Comparison of ENCODE assay signal across 19 cellular contexts in the genomic region with DNA sequence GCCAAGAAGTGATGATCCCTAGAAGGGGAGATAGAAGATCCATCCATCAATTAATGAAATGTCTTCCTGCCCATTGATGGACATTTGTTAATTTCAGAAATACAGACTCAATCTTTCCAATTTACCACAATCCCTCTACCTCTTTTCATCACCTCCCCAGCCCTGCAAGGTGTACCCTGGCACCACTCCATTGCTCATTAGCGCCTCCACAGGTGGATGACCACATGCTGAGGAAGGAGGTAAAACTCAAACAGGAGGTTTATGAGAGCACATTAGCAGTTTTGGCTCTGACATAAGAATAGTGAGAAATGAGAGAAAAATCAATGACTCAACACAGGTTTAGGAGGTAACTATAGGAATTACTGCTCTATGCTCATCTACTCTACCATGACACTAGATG.
DNase-seq lines count a peak whose midpoint lies in the region; ATAC-seq, FAIRE-seq and TF ChIP-seq lines count a peak whose summit lies in the region.
"Had no signal": no experiment of that assay in that cellular context is flagged by ENCODE, and none has a peak within 500 bp of the region (broad histone marks: within the 10 kb centered on the region; RNA-seq: fewer than 3 reads in every experiment).

No MANE protein-coding gene starts in this region.

- 71% methylated on average over 1 of the region's 1 CpG; no CpG with 5 or more reads in 1 of the 2 experiments for WGBS in H1 (ENCODE audit: extremely low coverage in 1 of 2, insufficient coverage in 1 of 2, insufficient read length in 1 of 2, insufficient replicate concordance in 2 of 2, low coverage in 1 of 2, low lambda C conversion rate in 2 of 2, missing lambda C conversion rate in 1 of 2), 2 experiments

- intact Hi-C loops in Right ventricle myocardium inferior (cut with DNase I) = no loop called here

- H3K18ac ChIP-seq in H1 (ENCODE audit: extremely low read depth, low read length) = no peak overlapping the region

- POLR2A ChIA-PET in H1 (lab: Charles Lee; ENCODE audit: partially characterized antibody) = interaction anchor here (1.3 kb wide), 1 partner anchor 10 kb away, joined by 3 read pairs; no protein-coding TSS in a partner anchor

- no peak overlapping the region for H3K14ac ChIP-seq in H1 (ENCODE audit: insufficient read length)

- no peak for FAIRE-seq in H1 (lab: Jason Lieb, UNC)
- FAIRE-seq: GM18507 had no signal

- TF ChIP-seq POLR2A in H1 (IDR thresholded peaks at IDR 0.05; ENCODE audit: control extremely low read depth in 1 of 2, low read depth in 2 of 2, low read length in 2 of 2) = no peak

- no peaks in the 10 kb centered on the region for H3K23me2 ChIP-seq in H1 (ENCODE audit: low read depth, low read length)

- H4K8ac ChIP-seq in H1 (ENCODE audit: extremely low read depth, insufficient read depth, low read length) = no peak overlapping the region

- H3K4me3 ChIP-seq in AG09309 (ENCODE audit: control insufficient read depth, low read depth, low read length) = no peak overlapping the region
- no peak overlapping the region for H3K4me3 ChIP-seq in GM06990 (replicated peaks; ENCODE audit: low read depth, low read length)
- H3K4me3 ChIP-seq in H1 (ENCODE audit: extremely low read depth in 1 of 4, insufficient read depth in 2 of 4, low read depth in 3 of 4, low read length in 4 of 4) = no peak overlapping the region
- H3K4me3 ChIP-seq in osteoblast (ENCODE audit: insufficient read depth, low read length) = no peak overlapping the region
- H3K4me3 ChIP-seq: esophagus squamous epithelium, heart left ventricle, thyroid gland had no signal

- H4K20me1 ChIP-seq in H1 (replicated peaks in 1 of 2; ENCODE audit: control insufficient read depth in 1 of 2, insufficient read depth in 2 of 2, low read length in 2 of 2) (no peaks in the 10 kb centered on the region), osteoblast (ENCODE audit: insufficient read depth, low read length) (no peaks in the 10 kb centered on the region)

- H3K79me2 ChIP-seq in H1 (ENCODE audit: control insufficient read depth in 1 of 2, insufficient read depth in 2 of 2, low read length in 2 of 2) (no peaks in the 10 kb centered on the region), osteoblast (ENCODE audit: insufficient read depth, low read length) (no peaks in the 10 kb centered on the region)

- DNase-seq in AG09309 (ENCODE audit: low read depth) (no peak), GM06990 (ENCODE audit: extremely low read depth, insufficient read length) (no peak), NAMALWA (ENCODE audit: low spot score) (peak; percentile 17), H1 (ENCODE audit: low read depth in 1 of 2, low spot score in 2 of 2) (peak in 1 of 2 experiments; percentile 50), Right ventricle myocardium inferior (ENCODE audit: missing footprints) (no peak), NCI-H2171 treated with DMSO at 0.1 percent for 48 hours (lab: John Stamatoyannopoulos, UW) (no peak), osteoblast (ENCODE audit: insufficient read length, low spot score, missing footprints) (no peak), NCI-H1092 (lab: John Stamatoyannopoulos, UW) (no peak)
- DNase-seq: activated CD4-positive, alpha-beta T cell treated with anti-CD3 and anti-CD28 coated beads, Interleukin-2, amount 50 U/mL, for 4 hours; activated T-cell treated with anti-CD3 and anti-CD28 coated beads, Interleukin-2, amount 50 U/mL, for 24 hours; esophagus squamous epithelium; heart left ventricle; NCI-H1930; NCI-H524; stimulated activated CD4-positive, alpha-beta T cell treated with anti-CD3 and anti-CD28 coated beads, Interleukin-12 subunit alpha, Interleukin-12 subunit beta, amount 100 ng/mL, for 4 hours; thyroid gland had no signal

- H2BK20ac ChIP-seq in H1 (ENCODE audit: low read length) = no peak overlapping the region

- no peak overlapping the region for H3K56ac ChIP-seq in H1 (replicated peaks; ENCODE audit: insufficient read length, low read depth, low read length)

- no peak overlapping the region for H3K27ac ChIP-seq in H1 (ENCODE audit: low read depth, low read length)
- no peak overlapping the region for H3K27ac ChIP-seq in osteoblast (ENCODE audit: low read depth, low read length)
- H3K27ac ChIP-seq: esophagus squamous epithelium, heart left ventricle, SK-N-MC, thyroid gland had no signal

- TF ChIP-seq CTCF in AG09309 (IDR thresholded peaks at IDR 0.05; ENCODE audit: control insufficient read depth, insufficient read depth, low read depth, low read length, missing control alignments) (peak; percentile 4), GM06990 (IDR thresholded peaks at IDR 0.05; ENCODE audit: insufficient read depth, low read length, poor library complexity, severe bottlenecking) (peak; percentile 37), H1 (IDR thresholded peaks at IDR 0.05; ENCODE audit: control extremely low read depth in 1 of 3, insufficient read depth in 1 of 3, low read depth in 1 of 3, low read length in 3 of 3) (peak in 2 of 3 experiments; percentile 50 to 54; a peak in 3 of 4 replicates), osteoblast (IDR thresholded peaks at IDR 0.05; ENCODE audit: extremely low read depth, low read depth, low read length) (no peak)

- H3K36me3 ChIP-seq in GM06990 (ENCODE audit: control insufficient read depth, insufficient read depth, low read length) = no peaks in the 10 kb centered on the region
- no peaks in the 10 kb centered on the region for H3K36me3 ChIP-seq in H1 (ENCODE audit: control insufficient read depth in 2 of 4, insufficient read depth in 4 of 4, low read length in 3 of 4)
- H3K36me3 ChIP-seq in osteoblast (ENCODE audit: insufficient read depth, low read length) = no peaks in the 10 kb centered on the region
- H3K36me3 ChIP-seq: esophagus squamous epithelium, heart left ventricle, thyroid gland had no signal

- H3K4me2 ChIP-seq in H1 (ENCODE audit: insufficient read depth in 1 of 2, low read depth in 2 of 2, low read length in 2 of 2) (no peak overlapping the region), osteoblast (ENCODE audit: insufficient read depth, low read length) (no peak overlapping the region)

- CTCF ChIA-PET in H1 (lab: Charles Lee; ENCODE audit: partially characterized antibody) = interaction anchor here (0.8 to 4.9 kb wide), 11 partner anchors 8 to 176 kb away, joined by 4 to 23 read pairs (median 5); no protein-coding TSS in a partner anchor

- no peaks in the 10 kb centered on the region for H3K9me3 ChIP-seq in H1 (ENCODE audit: insufficient read depth in 2 of 2, low read depth in 1 of 2, low read length in 1 of 2)
- H3K9me3 ChIP-seq in osteoblast (ENCODE audit: low read depth, low read length) = no peaks in the 10 kb centered on the region
- H3K9me3 ChIP-seq: esophagus squamous epithelium, heart left ventricle, thyroid gland had no signal

- no peak overlapping the region for H2AK5ac ChIP-seq in H1 (ENCODE audit: low read depth, low read length)

- H3K79me1 ChIP-seq in H1 (ENCODE audit: low read depth, low read length) = no peaks in the 10 kb centered on the region

- H4K91ac ChIP-seq in H1 (replicated peaks; ENCODE audit: insufficient read length, low read length) = no peak overlapping the region

- no peak overlapping the region for H4K5ac ChIP-seq in H1 (ENCODE audit: insufficient read length, low read depth, low read length)

- H3K4me1 ChIP-seq in H1 (replicated peaks in 1 of 4; ENCODE audit: control insufficient read depth in 3 of 4, insufficient read depth in 4 of 4, low read length in 3 of 4) (no peaks in the 10 kb centered on the region), osteoblast (ENCODE audit: insufficient read depth, low read length) (peaks cover 10% of the 10 kb centered on the region)
- H3K4me1 ChIP-seq: esophagus squamous epithelium, thyroid gland had no signal

- TF ChIP-seq RAD21 in H1 (IDR thresholded peaks at IDR 0.05 in 1 of 2, conservative IDR thresholded peaks at IDR 0.05 in 1 of 2; ENCODE audit: low read depth in 2 of 2, low read length in 2 of 2) = peak in 1 of 2 experiments; percentile 34; a peak in 2 of 4 replicates

- H2AFZ ChIP-seq in H1 (ENCODE audit: low read length) (no peak overlapping the region), osteoblast (ENCODE audit: low read length) (no peak overlapping the region)

- H3K4ac ChIP-seq in H1 (replicated peaks; ENCODE audit: insufficient read length, low read depth, low read length) = no peak overlapping the region

- H3K27me3 ChIP-seq in GM06990 (replicated peaks; ENCODE audit: control insufficient read depth, insufficient read depth, low read length) (no peaks in the 10 kb centered on the region; the same call in 1 of the 2 replicates), H1 (replicated peaks in 1 of 4; ENCODE audit: control insufficient read depth in 3 of 4, extremely low read depth in 1 of 4, insufficient read depth in 3 of 4, low read length in 3 of 4) (peaks cover 0 to 2% (median 0%) of the 10 kb centered on the region in 4 experiments; a peak in 1 of 7 replicates), osteoblast (ENCODE audit: insufficient read depth, low read length) (no peaks in the 10 kb centered on the region)
- H3K27me3 ChIP-seq: thyroid gland had no signal

- no peak overlapping the region for H2BK15ac ChIP-seq in H1 (ENCODE audit: low read length)

- no peak for TF ChIP-seq EP300 in H1 (IDR thresholded peaks at IDR 0.05; ENCODE audit: borderline replicate concordance in 1 of 2, low read depth in 2 of 2, low read length in 2 of 2)

- H2BK5ac ChIP-seq in H1 (ENCODE audit: low read depth, low read length) = no peak overlapping the region

- no peak overlapping the region for H2BK120ac ChIP-seq in H1 (replicated peaks; ENCODE audit: low read depth, low read length)

- no peak overlapping the region for H3K9ac ChIP-seq in H1 (replicated peaks in 1 of 4; ENCODE audit: extremely low read depth in 1 of 4, low read depth in 3 of 4, low read length in 3 of 4)

- ATAC-seq in Right ventricle myocardium inferior = no peak
- ATAC-seq: heart left ventricle; stimulated activated effector memory CD8-positive, alpha-beta T cell treated with anti-CD3 and anti-CD28 coated beads, Interleukin-12 subunit alpha, Interleukin-12 subunit beta, amount 100 ng/mL, for 72 hours had no signal

- H2BK12ac ChIP-seq in H1 (ENCODE audit: low read depth, low read length) = no peak overlapping the region

- H3K23ac ChIP-seq in H1 (ENCODE audit: insufficient read length) = no peak overlapping the region

TF ChIP-seq in H1, 55 proteins besides CTCF, POLR2A, EP300 and RAD21 (continues in another document):
- TF ChIP-seq KDM5A (IDR thresholded peaks at IDR 0.05; ENCODE audit: low read length) (no peak), HDAC6 (IDR thresholded peaks at IDR 0.05; ENCODE audit: low read depth, low read length) (no peak), NANOG (IDR thresholded peaks at IDR 0.05; ENCODE audit: insufficient read depth, low read depth, low read length, poor library complexity, severe bottlenecking) (no peak), JUN (IDR thresholded peaks at IDR 0.05; ENCODE audit: low read depth, low read length) (no peak), CHD1 (IDR thresholded peaks at IDR 0.05; ENCODE audit: low read depth, low read length) (no peak), ZNF274 (IDR thresholded peaks at IDR 0.05; ENCODE audit: borderline replicate concordance, extremely low read depth, low read length) (no peak)
